7 cellular contexts compared by ENCODE assay signal in genomic region chr5:97250113-97250512, GRCh38.
"Had no signal": no experiment of that assay in that cellular context is flagged by ENCODE, and none has a peak within 500 bp of the region (broad histone marks: within the 10 kb centered on the region; RNA-seq: fewer than 3 reads in every experiment).

No MANE protein-coding gene starts in this region.

- FAIRE-seq: HepG2, HTR-8/SVneo, K562 had no signal

- H3K27me3 Mint-ChIP-seq: IgD-negative memory B cell had no signal

- DNase-seq: IMR-90, KBM-7 had no signal

- H3K4me3 ChIP-seq: K562 had no signal

- ATAC-seq: HepG2, K562 had no signal

- H3K27ac ChIP-seq: HL-60 had no signal

- H3K4me3 Mint-ChIP-seq: IgD-negative memory B cell had no signal

- H3K4me1 Mint-ChIP-seq: IgD-negative memory B cell had no signal

- H3K27ac Mint-ChIP-seq: IgD-negative memory B cell had no signal
